ENCODE assay signal across 22 cellular contexts in the genomic region with DNA sequence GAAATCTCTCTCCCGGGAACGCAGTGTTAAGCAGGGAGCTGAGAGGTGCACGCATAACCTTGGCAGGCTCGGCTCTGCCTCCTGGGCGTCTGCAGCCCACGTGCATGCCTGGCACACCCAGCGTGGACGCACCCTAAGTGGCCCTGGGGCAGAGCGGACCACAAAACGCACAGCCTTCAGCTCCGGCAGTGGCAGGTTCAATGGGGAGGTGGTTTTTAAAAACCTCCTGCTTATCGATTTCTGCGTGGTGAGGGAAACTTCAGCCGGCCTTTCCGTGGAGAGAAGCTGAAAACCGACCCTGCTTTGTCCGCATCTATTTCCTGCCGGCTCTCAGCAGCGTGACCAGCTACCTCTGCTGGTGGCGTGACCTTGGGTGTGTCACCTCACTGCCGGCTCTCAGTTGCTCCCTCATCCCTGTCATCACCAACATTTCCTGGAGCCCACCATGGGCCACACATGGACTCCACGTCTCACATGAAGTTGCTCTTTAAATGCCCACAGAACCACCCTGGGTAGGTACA.
A peak's percentile ranks its signal among the peaks of the same experiment; 100 is the strongest.
DNase-seq lines count a peak whose midpoint lies in the region; ATAC-seq, FAIRE-seq and TF ChIP-seq lines count a peak whose summit lies in the region.
"Had no signal": no experiment of that assay in that cellular context is flagged by ENCODE, and none has a peak within 500 bp of the region (broad histone marks: within the 10 kb centered on the region; RNA-seq: fewer than 3 reads in every experiment).

No MANE protein-coding gene starts in this region.

- H3K4me1 ChIP-seq in IMR-90 (ENCODE audit: control insufficient read depth, insufficient read depth, low read length) (peaks cover 2% of the 10 kb centered on the region; the same call in 1 of the 2 replicates), left lung (peaks cover 16 to 32% of the 10 kb centered on the region in 2 donors)

- H3K9me1 ChIP-seq in IMR-90 (ENCODE audit: insufficient read depth, low read length): peaks cover 1% of the 10 kb centered on the region; the same call in 1 of the 2 replicates

- no TSS peak for BruUV-seq in IMR-90 (replicated peaks; lab: Mats Ljungman, UMichigan)

- H3K18ac ChIP-seq in IMR-90 (ENCODE audit: low read depth, low read length): no peak overlapping the region

- no peak for TF ChIP-seq POLR2A in IMR-90 (IDR thresholded peaks at IDR 0.05; ENCODE audit: low read depth, low read length)

- intact Hi-C loops in IMR-90 (cut with micrococcal nuclease): no loop called here
- intact Hi-C loops in activated B cell treated with CpG ODN at 0.5 μM for 24 hours (cut with micrococcal nuclease): loop anchor here (5.0 kb wide), 1 partner anchor 44 kb away; no protein-coding TSS in a partner anchor
- intact Hi-C loops in left lung (cut with DNase I): no loop called here
- intact Hi-C loops in sciatic nerve (cut with DNase I): no loop called here

- H2BK5ac ChIP-seq in IMR-90 (ENCODE audit: low read depth, low read length, poor library complexity, severe bottlenecking): no peak overlapping the region

- dilution Hi-C loops in IMR-90 (cut with HindIII; ENCODE audit: low sequenced_read_pairs, unreplicated experiment): no loop called here

- H2BK15ac ChIP-seq in IMR-90 (ENCODE audit: low read depth, low read length): no peak overlapping the region; the same call in 2 of the 3 replicates

- H3K79me1 ChIP-seq in IMR-90 (ENCODE audit: low read depth in 1 of 2, low read length in 2 of 2): no peaks in the 10 kb centered on the region

- no peaks in the 10 kb centered on the region for H3K9me3 Mint-ChIP-seq in activated B cell treated with CpG ODN at 0.5 μM for 24 hours
- H3K9me3 Mint-ChIP-seq: activated naive CD4-positive, alpha-beta T cell treated with anti-CD3 and anti-CD28 coated beads for 36 hours; dendritic cell treated with granulocyte-macrophage colony-stimulating factor and Interleukin-4, amounts not matched to agents 40 ng/mL and 50 ng/mL, for 4 days; T-helper 2 cell treated with Interferon-gamma antibody and Interleukin-4, amounts not matched to agents 5 μg/mL and 100 μg/mL, for 36 hours had no signal

- 93% methylated on average over 20 of the region's 22 CpGs; no CpG with 5 or more reads in 1 of the 2 experiments for WGBS in IMR-90 (ENCODE audit: extremely low coverage in 2 of 2, insufficient read length in 1 of 2), 2 experiments

- no peak overlapping the region for H2BK120ac ChIP-seq in IMR-90 (ENCODE audit: low read depth, low read length)

- no peaks in the 10 kb centered on the region for H3K36me3 ChIP-seq in IMR-90 (ENCODE audit: control insufficient read depth, insufficient read depth, low read length)
- no peaks in the 10 kb centered on the region for H3K36me3 ChIP-seq in left lung
- H3K36me3 ChIP-seq: BLaER1, gastroesophageal sphincter, SJCRH30 had no signal

- H3K27ac ChIP-seq in IMR-90 (ENCODE audit: insufficient read depth, low read length) (no peak overlapping the region), left lung (no peak overlapping the region)
- H3K27ac ChIP-seq: body of pancreas, epithelial cell of prostate, gastroesophageal sphincter, SJCRH30 had no signal

- no peak overlapping the region for H3K4me3 ChIP-seq in IMR-90 (ENCODE audit: insufficient read depth, low read depth, low read length)
- H3K4me3 ChIP-seq in left lung: no peak overlapping the region
- H3K4me3 ChIP-seq: BLaER1, body of pancreas, gastroesophageal sphincter, SJCRH30 had no signal

- no peak for TF ChIP-seq RAD21 in IMR-90 (IDR thresholded peaks at IDR 0.05; ENCODE audit: low read length)

- no peak overlapping the region for H4K8ac ChIP-seq in IMR-90 (ENCODE audit: low read depth in 2 of 2, low read length in 2 of 2)

- in situ Hi-C loops in IMR-90 (cut with MboI; ENCODE audit: low sequenced_read_pairs): no loop called here

- peak overlapping the region; percentile 70 for H3K27ac Mint-ChIP-seq in activated B cell treated with CpG ODN at 0.5 μM for 24 hours
- H3K27ac Mint-ChIP-seq: activated naive CD4-positive, alpha-beta T cell treated with anti-CD3 and anti-CD28 coated beads for 36 hours; T-helper 2 cell treated with Interferon-gamma antibody and Interleukin-4, amounts not matched to agents 5 μg/mL and 100 μg/mL, for 36 hours had no signal

- H3K36me3 Mint-ChIP-seq in activated B cell treated with CpG ODN at 0.5 μM for 24 hours (ENCODE audit: low read depth): no peaks in the 10 kb centered on the region

- CTCF ChIA-PET in IMR-90 (lab: Yijun Ruan, JAX) (no interaction called here), activated B cell treated with CpG ODN at 0.5 μM for 24 hours (lab: Charles Lee) (no interaction called here)

- no peak overlapping the region for H3K14ac ChIP-seq in IMR-90 (replicated peaks; ENCODE audit: low read depth, low read length)

- no peak overlapping the region for H3K56ac ChIP-seq in IMR-90 (ENCODE audit: extremely low read depth, insufficient read depth, low read length)

- H3K4me1 Mint-ChIP-seq in activated B cell treated with CpG ODN at 0.5 μM for 24 hours: peaks cover 53% of the 10 kb centered on the region

- H3K27me3 ChIP-seq in IMR-90 (ENCODE audit: control insufficient read depth, insufficient read depth, low read length): 0 out of 2 replicates have a peak, but pooled peaks cover 2% of the 10 kb centered on the region
- peaks cover 0 to 10% of the 10 kb centered on the region in 2 donors for H3K27me3 ChIP-seq in left lung
- H3K27me3 ChIP-seq: BLaER1, body of pancreas, gastroesophageal sphincter, SJCRH30 had no signal

- FAIRE-seq in GM19239 (lab: Jason Lieb, UNC): no peak
- FAIRE-seq: GM12891 had no signal

- no peak overlapping the region for H3K4me3 Mint-ChIP-seq in activated B cell treated with CpG ODN at 0.5 μM for 24 hours
- H3K4me3 Mint-ChIP-seq: activated naive CD4-positive, alpha-beta T cell treated with anti-CD3 and anti-CD28 coated beads for 36 hours; dendritic cell treated with granulocyte-macrophage colony-stimulating factor and Interleukin-4, amounts not matched to agents 40 ng/mL and 50 ng/mL, for 4 days; T-helper 2 cell treated with Interferon-gamma antibody and Interleukin-4, amounts not matched to agents 5 μg/mL and 100 μg/mL, for 36 hours had no signal

- no peak overlapping the region for H2AFZ ChIP-seq in IMR-90 (replicated peaks; ENCODE audit: low read length, poor library complexity)

- POLR2A ChIA-PET in IMR-90 (lab: Charles Lee; ENCODE audit: unreplicated experiment) (no interaction called here), activated B cell treated with CpG ODN at 0.5 μM for 24 hours (lab: Charles Lee) (interaction anchor here (0.7 kb wide), 1 partner anchor 216 kb away, joined by 3 read pairs; no protein-coding TSS in a partner anchor)

- H3K9me3 ChIP-seq in IMR-90 (ENCODE audit: control insufficient read depth, insufficient read depth, low read length) (no peaks in the 10 kb centered on the region), left lung (no peaks in the 10 kb centered on the region)
- H3K9me3 ChIP-seq: BLaER1, body of pancreas, gastroesophageal sphincter, SJCRH30 had no signal

- no peaks in the 10 kb centered on the region for H4K20me1 ChIP-seq in IMR-90 (ENCODE audit: insufficient read depth, low read length)
- H4K20me1 ChIP-seq: BLaER1 had no signal

- no peak overlapping the region for H3K4me2 ChIP-seq in IMR-90 (ENCODE audit: low read depth, low read length)

- H2AK5ac ChIP-seq in IMR-90 (ENCODE audit: low read depth, low read length): 0 out of 2 replicates have a peak overlapping the region, but pooled peaks have one; percentile 31

- ATAC-seq in IMR-90 (ENCODE audit: low read depth) (no peak), activated B cell treated with CpG ODN at 0.5 μM for 24 hours (ENCODE audit: low read depth) (no peak), left lung (no peak), sciatic nerve (no peak), GM19463 (IDR thresholded peaks at IDR 0.05; ENCODE audit: unreplicated experiment) (no peak), GM21619 (IDR thresholded peaks at IDR 0.05; ENCODE audit: unreplicated experiment) (no peak)
- ATAC-seq: activated CD4-positive, CD25-positive, alpha-beta regulatory T cell treated with anti-CD3 and anti-CD28 coated beads, Interleukin-2, amount 50 U/mL, for 24 hours; body of pancreas; gastroesophageal sphincter had no signal

- no peak for TF ChIP-seq CTCF in IMR-90 (conservative IDR thresholded peaks at IDR 0.05; ENCODE audit: low read depth, low read length)
- TF ChIP-seq CTCF in activated B cell treated with CpG ODN at 0.5 μM for 24 hours (IDR thresholded peaks at IDR 0.05): no peak
- no peak for TF ChIP-seq CTCF in left lung (IDR thresholded peaks at IDR 0.05)

- no peak for DNase-seq in IMR-90
- no peak for DNase-seq in activated B cell treated with CpG ODN at 0.5 μM for 24 hours
- DNase-seq in left lung: peak; percentile 28 to 60
- peak; percentile 49 for DNase-seq in sciatic nerve (ENCODE audit: low spot score)
- no peak for DNase-seq in GM19239 (ENCODE audit: insufficient read length, low spot score)
- DNase-seq: activated naive CD4-positive, alpha-beta T cell treated with anti-CD3 and anti-CD28 coated beads for 36 hours; GDM1; GOT3; NCI-H1930; NCI-H526; SJCRH30; substantia nigra had no signal

- no peak overlapping the region for H3K23ac ChIP-seq in IMR-90 (ENCODE audit: low read depth, low read length)

- H2BK20ac ChIP-seq in IMR-90 (ENCODE audit: low read depth, low read length): no peak overlapping the region

- H4K91ac ChIP-seq in IMR-90 (ENCODE audit: insufficient read depth, low read depth, low read length): no peak overlapping the region

- H3K4ac ChIP-seq in IMR-90 (ENCODE audit: low read depth, low read length): no peak overlapping the region

- H2AK9ac ChIP-seq in IMR-90 (replicated peaks; ENCODE audit: low read depth, low read length, poor library complexity): no peak overlapping the region

- H3K27me3 Mint-ChIP-seq in activated B cell treated with CpG ODN at 0.5 μM for 24 hours: no peaks in the 10 kb centered on the region

- no peak overlapping the region for H4K5ac ChIP-seq in IMR-90 (ENCODE audit: low read depth, low read length)

- H3K9ac ChIP-seq in IMR-90 (ENCODE audit: low read depth, low read length): no peak overlapping the region
- H3K9ac ChIP-seq: BLaER1 had no signal

TF ChIP-seq in IMR-90, 13 proteins besides CTCF, POLR2A, EP300 and RAD21 (continues in another document):
- TF ChIP-seq, protein P1, sequence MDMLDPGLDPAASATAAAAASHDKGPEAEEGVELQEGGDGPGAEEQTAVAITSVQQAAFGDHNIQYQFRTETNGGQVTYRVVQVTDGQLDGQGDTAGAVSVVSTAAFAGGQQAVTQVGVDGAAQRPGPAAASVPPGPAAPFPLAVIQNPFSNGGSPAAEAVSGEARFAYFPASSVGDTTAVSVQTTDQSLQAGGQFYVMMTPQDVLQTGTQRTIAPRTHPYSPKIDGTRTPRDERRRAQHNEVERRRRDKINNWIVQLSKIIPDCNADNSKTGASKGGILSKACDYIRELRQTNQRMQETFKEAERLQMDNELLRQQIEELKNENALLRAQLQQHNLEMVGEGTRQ (IDR thresholded peaks at IDR 0.05; ENCODE audit: low read depth, low read length): no peak
- TF ChIP-seq CHD1 (IDR thresholded peaks at IDR 0.05; ENCODE audit: low read depth, low read length): no peak
- no peak for TF ChIP-seq RCOR1 (IDR thresholded peaks at IDR 0.05; ENCODE audit: insufficient replicate concordance, low read length)
- TF ChIP-seq FOS (IDR thresholded peaks at IDR 0.05; ENCODE audit: low read depth, low read length): no peak
- TF ChIP-seq BHLHE40 (IDR thresholded peaks at IDR 0.05; ENCODE audit: low read depth, low read length): no peak
- TF ChIP-seq MXI1 (IDR thresholded peaks at IDR 0.05; ENCODE audit: borderline replicate concordance, low read depth, low read length): no peak

Comparison
In these comparisons a context has a peak if more than half of its experiments do, and no peak if none do; other contexts are left out.
1. DNase-seq: peak in left lung (2 of 2) and sciatic nerve (single experiment); none in IMR-90 (single experiment), activated B cell treated with CpG ODN at 0.5 μM for 24 hours (single experiment) and GM19239 (single experiment).